In genomic region chr4:2261110-2261852, GRCh38 we compare ENCODE assay signal across 8 cellular contexts. TPM values are rescaled to one million over a fixed set of nuclear protein-coding genes. Genes with fewer than 3 reads are reported as not detected.
DNase-seq lines count a peak whose midpoint lies in the region; ATAC-seq and TF ChIP-seq lines count a peak whose summit lies in the region.

No MANE protein-coding gene starts in this region.

- H3K79me1 ChIP-seq in trophoblast cell (ENCODE audit: low read length) = peaks cover 10% of the 10 kb centered on the region

- H3K23ac ChIP-seq in trophoblast cell (ENCODE audit: low read length) = no peak overlapping the region

- peak overlapping the region; percentile 86 for H4K91ac ChIP-seq in trophoblast cell (ENCODE audit: low read depth, low read length)

- H2AFZ ChIP-seq in OCI-LY3 (ENCODE audit: low read depth, low read length) = peak overlapping the region; percentile 38; the same call in 1 of the 2 replicates
- H2AFZ ChIP-seq in trophoblast cell (ENCODE audit: insufficient read depth, low read length, poor library complexity) = peak overlapping the region; percentile 61

- H3K27ac ChIP-seq in OCI-LY3 (ENCODE audit: low read length) (no peak overlapping the region), trophoblast cell (ENCODE audit: low read depth, low read length) (no peak overlapping the region)

- peaks cover 4% of the 10 kb centered on the region for H3K4me1 Mint-ChIP-seq in activated naive CD4-positive, alpha-beta T cell treated with anti-CD3 and anti-CD28 coated beads, Interleukin-2, amount 50 U/mL, for 24 hours

- no peaks in the 10 kb centered on the region for H3K36me3 ChIP-seq in OCI-LY3 (replicated peaks; ENCODE audit: low read depth, low read length)
- peaks cover 34 to 36% of the 10 kb centered on the region in 2 experiments for H3K36me3 ChIP-seq in trophoblast cell (ENCODE audit: control insufficient read depth in 1 of 2, insufficient read depth in 2 of 2, low read length in 2 of 2)

- H3K27me3 Mint-ChIP-seq in activated naive CD4-positive, alpha-beta T cell treated with anti-CD3 and anti-CD28 coated beads, Interleukin-2, amount 50 U/mL, for 24 hours = no peaks in the 10 kb centered on the region

- peak overlapping the region; percentile 59 for H3K4me3 Mint-ChIP-seq in activated naive CD4-positive, alpha-beta T cell treated with anti-CD3 and anti-CD28 coated beads, Interleukin-2, amount 50 U/mL, for 24 hours

- no peak for TF ChIP-seq CTCF in OCI-LY3 (IDR thresholded peaks at IDR 0.05; ENCODE audit: low read depth, low read length)

- no peaks in the 10 kb centered on the region for H3K9me3 ChIP-seq in OCI-LY3 (ENCODE audit: insufficient read depth, low read length)
- no peaks in the 10 kb centered on the region for H3K9me3 ChIP-seq in trophoblast cell (ENCODE audit: insufficient read depth, low read depth, low read length)

- no peaks in the 10 kb centered on the region for H4K20me1 ChIP-seq in OCI-LY3 (ENCODE audit: insufficient read depth, low read length)

- peak overlapping the region; percentile 61 for H2BK5ac ChIP-seq in trophoblast cell (ENCODE audit: low read depth, low read length, poor library complexity)

- H3K27me3 ChIP-seq in OCI-LY3 (ENCODE audit: low read depth, low read length) = no peaks in the 10 kb centered on the region
- H3K27me3 ChIP-seq in trophoblast cell (ENCODE audit: insufficient read depth, low read length) = no peaks in the 10 kb centered on the region

- H4K8ac ChIP-seq in trophoblast cell (ENCODE audit: low read depth, low read length) = peak overlapping the region; percentile 82

- ATAC-seq in GM21723 (IDR thresholded peaks at IDR 0.05; ENCODE audit: unreplicated experiment) (peak; percentile 29), GM21367 (IDR thresholded peaks at IDR 0.05; ENCODE audit: unreplicated experiment) (no peak)

- peak overlapping the region; percentile 79 for H3K4me2 ChIP-seq in OCI-LY3 (ENCODE audit: low read length)
- peak overlapping the region; percentile 74 for H3K4me2 ChIP-seq in trophoblast cell (ENCODE audit: low read length)

- H2BK120ac ChIP-seq in trophoblast cell (ENCODE audit: insufficient read depth, low read length, poor library complexity) = peak overlapping the region; percentile 24

- intact Hi-C loops in cardiac septum (cut with DNase I) = loop anchor here (5.0 kb wide), 1 partner anchor 276 kb away; the partner anchor contains the start of gene FAM193A

- peak overlapping the region; percentile 90 for H3K4me3 ChIP-seq in OCI-LY3 (ENCODE audit: low read length)
- H3K4me3 ChIP-seq in trophoblast cell (ENCODE audit: low read depth, low read length) = peak overlapping the region; percentile 90

- H3K4ac ChIP-seq in trophoblast cell (ENCODE audit: low read depth, low read length) = peak overlapping the region; percentile 56

- DNase-seq in COR-L47 (lab: John Stamatoyannopoulos, UW) = peak; percentile 38
- DNase-seq in cardiac septum (ENCODE audit: low spot score) = peak; percentile 80
- peak; percentile 22 to 73 for DNase-seq in trophoblast cell
- DNase-seq in cerebellar cortex (ENCODE audit: low spot score) = no peak

- no CpG with 5 or more reads among the region's 91 CpGs for WGBS in trophoblast cell (ENCODE audit: extremely low coverage, insufficient coverage, insufficient read length)

- no peaks in the 10 kb centered on the region for H3K9me3 Mint-ChIP-seq in activated naive CD4-positive, alpha-beta T cell treated with anti-CD3 and anti-CD28 coated beads, Interleukin-2, amount 50 U/mL, for 24 hours

- no peak overlapping the region for H2BK12ac ChIP-seq in trophoblast cell (ENCODE audit: low read length)

- peak overlapping the region; percentile 88 for H3K14ac ChIP-seq in trophoblast cell (ENCODE audit: low read length)

- H3K4me1 ChIP-seq in OCI-LY3 (ENCODE audit: low read length) (peaks cover 9% of the 10 kb centered on the region; the same call in 1 of the 2 replicates), trophoblast cell (ENCODE audit: control insufficient read depth in 1 of 2, insufficient read depth in 2 of 2, low read length in 2 of 2) (peaks cover 9 to 14% of the 10 kb centered on the region in 2 experiments)

- no peaks in the 10 kb centered on the region for H3K36me3 Mint-ChIP-seq in activated naive CD4-positive, alpha-beta T cell treated with anti-CD3 and anti-CD28 coated beads, Interleukin-2, amount 50 U/mL, for 24 hours

- peak overlapping the region; percentile 69 for H3K9ac ChIP-seq in OCI-LY3 (ENCODE audit: low read length)
- H3K9ac ChIP-seq in trophoblast cell (ENCODE audit: low read length) = peak overlapping the region; percentile 88

- H3K27ac Mint-ChIP-seq in activated naive CD4-positive, alpha-beta T cell treated with anti-CD3 and anti-CD28 coated beads, Interleukin-2, amount 50 U/mL, for 24 hours = no peak overlapping the region

- H4K12ac ChIP-seq in trophoblast cell (ENCODE audit: low read depth, low read length) = peak overlapping the region; percentile 79

- peak overlapping the region; percentile 81 for H3K18ac ChIP-seq in trophoblast cell (ENCODE audit: low read length)

- peak overlapping the region; percentile 48 for H2AK5ac ChIP-seq in trophoblast cell (ENCODE audit: low read length)

- H3K79me2 ChIP-seq in OCI-LY3 (ENCODE audit: low read length) (no peaks in the 10 kb centered on the region), trophoblast cell (ENCODE audit: control insufficient read depth, insufficient read depth, low read length, poor library complexity) (peaks cover 9% of the 10 kb centered on the region)

RNA-seq across cellular contexts. Expression of gene MXD4, which starts 0.6 kb away (rescaled TPM):
- total RNA-seq in cardiac septum = 37.9 TPM
- polyA plus RNA-seq in trophoblast cell (2013) = 33.2 and 33.5 TPM in 2 replicates

RNA-seq across cellular contexts. Expression of gene HAUS3, which starts 19.4 kb away (rescaled TPM):
- total RNA-seq in cardiac septum = 5.6 TPM
- polyA plus RNA-seq in trophoblast cell (2013) = 13.2 and 13.7 TPM in 2 replicates

RNA-seq across cellular contexts. Expression of gene POLN, which starts 19.4 kb away (rescaled TPM):
- 2.3 TPM for total RNA-seq in cardiac septum
- 1.2 and 1.5 TPM in 2 replicates for polyA plus RNA-seq in trophoblast cell (2013)
